16 cellular contexts compared by ENCODE assay signal in genomic region chr6:101516553-101516952, GRCh38.
"Had no signal": no experiment of that assay in that cellular context is flagged by ENCODE, and none has a peak within 500 bp of the region (broad histone marks: within the 10 kb centered on the region; RNA-seq: fewer than 3 reads in every experiment).

No MANE protein-coding gene starts in this region.

- ATAC-seq: heart right ventricle; left ventricle myocardium superior; naive thymus-derived CD4-positive, alpha-beta T cell; psoas muscle; right lobe of liver; stimulated activated effector memory CD8-positive, alpha-beta T cell treated with anti-CD3 and anti-CD28 coated beads, Interleukin-12 subunit alpha, Interleukin-12 subunit beta, amount 100 ng/mL, for 72 hours; stimulated activated naive CD8-positive, alpha-beta T cell treated with anti-CD3 and anti-CD28 coated beads, Interleukin-15, Interleukin-2, amounts not matched to agents 100 U/mL and 50 U/mL, for 24 hours had no signal

- DNase-seq: dorsolateral prefrontal cortex; effector CD8-positive, alpha-beta T cell; heart right ventricle; hypothalamus; islet precursor cell; left ventricle myocardium superior; mesenchymal stem cell; naive thymus-derived CD4-positive, alpha-beta T cell; psoas muscle; retina; right lobe of liver; stimulated activated CD4-positive, alpha-beta T cell treated with anti-CD3 and anti-CD28 coated beads, Interleukin-4, amount 100 ng/mL, for 1 hour; stimulated activated CD8-positive, alpha-beta memory T cell treated with anti-CD3 and anti-CD28 coated beads, Interleukin-4, amount 100 ng/mL, for 48 hours; stimulated activated naive CD8-positive, alpha-beta T cell treated with anti-CD3 and anti-CD28 coated beads, Interleukin-15, Interleukin-2, amounts not matched to agents 100 U/mL and 50 U/mL, for 24 hours; thyroid gland had no signal
